ENCODE assay signal across 29 cellular contexts in the genomic region with DNA sequence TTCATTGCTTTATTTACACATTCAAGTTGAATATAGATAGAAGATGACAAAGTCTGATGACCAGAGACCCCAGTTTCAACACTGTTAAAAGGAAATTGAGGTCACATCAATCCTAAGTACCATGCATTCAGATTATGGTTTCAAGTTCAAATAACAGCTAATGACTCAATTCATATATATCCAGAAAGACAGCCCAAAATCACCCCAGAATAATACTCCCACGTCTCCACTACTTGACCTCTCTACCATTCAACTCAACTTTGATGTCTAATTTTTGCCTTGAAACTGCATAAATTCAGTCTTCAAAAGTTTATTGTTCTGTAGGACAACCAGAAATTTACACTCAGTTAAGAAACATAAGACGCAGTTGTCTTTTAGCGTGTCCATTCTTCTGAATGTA.
"Had no signal": no experiment of that assay in that cellular context is flagged by ENCODE, and none has a peak within 500 bp of the region (broad histone marks: within the 10 kb centered on the region; RNA-seq: fewer than 3 reads in every experiment).

No MANE protein-coding gene starts in this region.

- DNase-seq: activated CD4-positive, alpha-beta memory T cell treated with anti-CD3 and anti-CD28 coated beads for 36 hours; activated CD4-positive, alpha-beta T cell treated with anti-CD3 and anti-CD28 coated beads for 36 hours; activated CD4-positive, alpha-beta T cell treated with anti-CD3 and anti-CD28 coated beads, Interleukin-2, amount 10 ng/mL, durations not matched to agents 24 days and 14 days; activated CD4-positive, CD25-positive, alpha-beta regulatory T cell; activated CD4-positive, CD25-positive, alpha-beta regulatory T cell treated with anti-CD3 and anti-CD28 coated beads, Interleukin-2, amount 50 U/mL, for 72 hours; activated CD8-positive, alpha-beta memory T cell treated with anti-CD3 and anti-CD28 coated beads, Interleukin-2, amount 10 ng/mL, durations not matched to agents 7 days and 5 days; activated CD8-positive, alpha-beta memory T cell treated with anti-CD3 and anti-CD28 coated beads, Interleukin-2, amount 50 U/mL, for 4 hours; activated CD8-positive, alpha-beta T cell treated with anti-CD3 and anti-CD28 coated beads, Interleukin-2, amount 10 ng/mL, durations not matched to agents 7 days and 5 days; activated gamma-delta T cell; activated naive CD4-positive, alpha-beta T cell; activated naive CD4-positive, alpha-beta T cell treated with anti-CD3 and anti-CD28 coated beads, Interleukin-2, amount 10 ng/mL, durations not matched to agents 7 days and 5 days; activated naive CD8-positive, alpha-beta T cell treated with anti-CD3 and anti-CD28 coated beads, Interleukin-2, amount 10 ng/mL, durations not matched to agents 7 days and 5 days; activated T-cell treated with anti-CD3 and anti-CD28 coated beads, Interleukin-2, amount 50 U/mL, for 1 hour; activated T-cell treated with anti-CD3 and anti-CD28 coated beads, Interleukin-2, amount 50 U/mL, for 48 hours; caudate nucleus; cortex of kidney; dermis blood vessel endothelial cell; effector CD4-positive, alpha-beta T cell; effector memory CD8-positive, alpha-beta T cell; erythroblast; foreskin melanocyte; T-helper 1 cell; T-helper 17 cell had no signal

- H3K27ac ChIP-seq: ascending aorta, esophagus muscularis mucosa, gastroesophageal sphincter had no signal

- H3K4me3 Mint-ChIP-seq: activated CD4-positive, alpha-beta memory T cell treated with anti-CD3 and anti-CD28 coated beads for 36 hours; activated CD4-positive, alpha-beta T cell treated with anti-CD3 and anti-CD28 coated beads for 36 hours; activated CD4-positive, alpha-beta T cell treated with anti-CD3 and anti-CD28 coated beads, Interleukin-2, amount 10 ng/mL, durations not matched to agents 24 days and 14 days; activated CD8-positive, alpha-beta memory T cell treated with anti-CD3 and anti-CD28 coated beads, Interleukin-2, amount 10 ng/mL, durations not matched to agents 7 days and 5 days; activated CD8-positive, alpha-beta T cell treated with anti-CD3 and anti-CD28 coated beads, Interleukin-2, amount 10 ng/mL, durations not matched to agents 7 days and 5 days; activated naive CD4-positive, alpha-beta T cell treated with anti-CD3 and anti-CD28 coated beads, Interleukin-2, amount 10 ng/mL, durations not matched to agents 7 days and 5 days; activated naive CD8-positive, alpha-beta T cell treated with anti-CD3 and anti-CD28 coated beads, Interleukin-2, amount 10 ng/mL, durations not matched to agents 7 days and 5 days; effector memory CD8-positive, alpha-beta T cell; T-helper 17 cell; T-helper 2 cell treated with Interferon-gamma antibody and Interleukin-4, amounts not matched to agents 5 μg/mL and 100 μg/mL, for 36 hours had no signal

- H3K4me1 Mint-ChIP-seq: activated CD4-positive, alpha-beta T cell treated with anti-CD3 and anti-CD28 coated beads for 36 hours; activated CD4-positive, alpha-beta T cell treated with anti-CD3 and anti-CD28 coated beads, Interleukin-2, amount 10 ng/mL, durations not matched to agents 24 days and 14 days; activated CD8-positive, alpha-beta memory T cell treated with anti-CD3 and anti-CD28 coated beads, Interleukin-2, amount 10 ng/mL, durations not matched to agents 7 days and 5 days; activated naive CD4-positive, alpha-beta T cell treated with anti-CD3 and anti-CD28 coated beads, Interleukin-2, amount 10 ng/mL, durations not matched to agents 7 days and 5 days; activated naive CD8-positive, alpha-beta T cell treated with anti-CD3 and anti-CD28 coated beads, Interleukin-2, amount 10 ng/mL, durations not matched to agents 7 days and 5 days; T-helper 17 cell had no signal

- H3K4me1 ChIP-seq: ascending aorta had no signal

- H3K36me3 ChIP-seq: ascending aorta, esophagus muscularis mucosa, gastroesophageal sphincter had no signal

- H3K27ac Mint-ChIP-seq: activated CD4-positive, alpha-beta memory T cell treated with anti-CD3 and anti-CD28 coated beads for 36 hours; activated CD4-positive, alpha-beta T cell treated with anti-CD3 and anti-CD28 coated beads for 36 hours; activated CD4-positive, alpha-beta T cell treated with anti-CD3 and anti-CD28 coated beads, Interleukin-2, amount 10 ng/mL, durations not matched to agents 24 days and 14 days; activated CD8-positive, alpha-beta memory T cell treated with anti-CD3 and anti-CD28 coated beads, Interleukin-2, amount 10 ng/mL, durations not matched to agents 7 days and 5 days; activated CD8-positive, alpha-beta T cell treated with anti-CD3 and anti-CD28 coated beads, Interleukin-2, amount 10 ng/mL, durations not matched to agents 7 days and 5 days; activated naive CD4-positive, alpha-beta T cell treated with anti-CD3 and anti-CD28 coated beads, Interleukin-2, amount 10 ng/mL, durations not matched to agents 7 days and 5 days; activated naive CD4-positive, alpha-beta T cell treated with anti-CD3 and anti-CD28 coated beads, Interleukin-2, amount 50 U/mL, for 72 hours; activated naive CD8-positive, alpha-beta T cell treated with anti-CD3 and anti-CD28 coated beads, Interleukin-2, amount 10 ng/mL, durations not matched to agents 7 days and 5 days; effector memory CD8-positive, alpha-beta T cell; T-helper 17 cell; T-helper 2 cell treated with Interferon-gamma antibody and Interleukin-4, amounts not matched to agents 5 μg/mL and 100 μg/mL, for 36 hours had no signal

- H3K9me3 Mint-ChIP-seq: activated CD4-positive, alpha-beta memory T cell treated with anti-CD3 and anti-CD28 coated beads for 36 hours; activated CD4-positive, alpha-beta T cell treated with anti-CD3 and anti-CD28 coated beads, Interleukin-2, amount 10 ng/mL, durations not matched to agents 24 days and 14 days; activated naive CD4-positive, alpha-beta T cell treated with anti-CD3 and anti-CD28 coated beads, Interleukin-2, amount 10 ng/mL, durations not matched to agents 7 days and 5 days; activated naive CD4-positive, alpha-beta T cell treated with anti-CD3 and anti-CD28 coated beads, Interleukin-2, amount 50 U/mL, for 72 hours; activated naive CD8-positive, alpha-beta T cell treated with anti-CD3 and anti-CD28 coated beads, Interleukin-2, amount 10 ng/mL, durations not matched to agents 7 days and 5 days; effector memory CD8-positive, alpha-beta T cell; T-helper 2 cell treated with Interferon-gamma antibody and Interleukin-4, amounts not matched to agents 5 μg/mL and 100 μg/mL, for 36 hours had no signal

- H3K9me3 ChIP-seq: ascending aorta, esophagus muscularis mucosa, gastroesophageal sphincter had no signal

- H3K27me3 ChIP-seq: ascending aorta, esophagus muscularis mucosa, gastroesophageal sphincter had no signal

- ATAC-seq: activated CD4-positive, alpha-beta T cell treated with anti-CD3 and anti-CD28 coated beads for 36 hours; activated CD8-positive, alpha-beta memory T cell treated with anti-CD3 and anti-CD28 coated beads, Interleukin-2, amount 10 ng/mL, durations not matched to agents 7 days and 5 days; activated CD8-positive, alpha-beta T cell treated with anti-CD3 and anti-CD28 coated beads, Interleukin-2, amount 10 ng/mL, durations not matched to agents 7 days and 5 days; activated naive CD4-positive, alpha-beta T cell treated with anti-CD3 and anti-CD28 coated beads, Interleukin-2, amount 50 U/mL, for 72 hours; effector memory CD8-positive, alpha-beta T cell; gastroesophageal sphincter; T-helper 17 cell had no signal

- H3K27me3 Mint-ChIP-seq: activated CD4-positive, alpha-beta memory T cell treated with anti-CD3 and anti-CD28 coated beads for 36 hours; activated CD4-positive, alpha-beta T cell treated with anti-CD3 and anti-CD28 coated beads for 36 hours; activated CD4-positive, alpha-beta T cell treated with anti-CD3 and anti-CD28 coated beads, Interleukin-2, amount 10 ng/mL, durations not matched to agents 24 days and 14 days; activated CD8-positive, alpha-beta memory T cell treated with anti-CD3 and anti-CD28 coated beads, Interleukin-2, amount 10 ng/mL, durations not matched to agents 7 days and 5 days; activated naive CD4-positive, alpha-beta T cell treated with anti-CD3 and anti-CD28 coated beads, Interleukin-2, amount 10 ng/mL, durations not matched to agents 7 days and 5 days; activated naive CD8-positive, alpha-beta T cell treated with anti-CD3 and anti-CD28 coated beads, Interleukin-2, amount 10 ng/mL, durations not matched to agents 7 days and 5 days; effector memory CD8-positive, alpha-beta T cell; T-helper 17 cell had no signal

- H3K4me3 ChIP-seq: ascending aorta, esophagus muscularis mucosa, gastroesophageal sphincter had no signal

- FAIRE-seq: colon had no signal

- H3K36me3 Mint-ChIP-seq: activated CD4-positive, alpha-beta memory T cell treated with anti-CD3 and anti-CD28 coated beads for 36 hours; activated CD8-positive, alpha-beta memory T cell treated with anti-CD3 and anti-CD28 coated beads, Interleukin-2, amount 10 ng/mL, durations not matched to agents 7 days and 5 days; activated naive CD4-positive, alpha-beta T cell treated with anti-CD3 and anti-CD28 coated beads, Interleukin-2, amount 10 ng/mL, durations not matched to agents 7 days and 5 days; activated naive CD4-positive, alpha-beta T cell treated with anti-CD3 and anti-CD28 coated beads, Interleukin-2, amount 50 U/mL, for 72 hours; activated naive CD8-positive, alpha-beta T cell treated with anti-CD3 and anti-CD28 coated beads, Interleukin-2, amount 10 ng/mL, durations not matched to agents 7 days and 5 days had no signal
